In genomic region chr14:61213930-61214329, GRCh38 we compare ENCODE assay signal across 32 cellular contexts.
A peak's percentile ranks its signal among the peaks of the same experiment; 100 is the strongest.
DNase-seq lines count a peak whose midpoint lies in the region; ATAC-seq, FAIRE-seq and TF ChIP-seq lines count a peak whose summit lies in the region.
"Had no signal": no experiment of that assay in that cellular context is flagged by ENCODE, and none has a peak within 500 bp of the region (broad histone marks: within the 10 kb centered on the region; RNA-seq: fewer than 3 reads in every experiment).

No MANE protein-coding gene starts in this region.

- H3K9me3 Mint-ChIP-seq in activated T-cell treated with anti-CD3 and anti-CD28 coated beads, Interleukin-2, amount 50 U/mL, for 72 hours = no peaks in the 10 kb centered on the region
- H3K9me3 Mint-ChIP-seq: activated CD4-positive, alpha-beta T cell treated with anti-CD3 and anti-CD28 coated beads, Interleukin-2, amount 10 ng/mL, durations not matched to agents 24 days and 14 days; activated T-cell treated with anti-CD3 and anti-CD28 coated beads, Interleukin-2, amount 50 U/mL, for 4 hours; brain; dendritic cell treated with granulocyte-macrophage colony-stimulating factor and Interleukin-4, amounts not matched to agents 40 ng/mL and 50 ng/mL, for 4 days; endodermal cell; stimulated activated naive B cell treated with anti-CD40 and anti-IgM and Interleukin-4, amounts not matched to agents 10 μg/mL and 1 μg/mL and 100 μg/mL, for 72 hours had no signal

- DNase-seq in activated T-cell treated with anti-CD3 and anti-CD28 coated beads, Interleukin-2, amount 50 U/mL, for 72 hours = peak; percentile 4 to 12
- DNase-seq in activated T-cell treated with anti-CD3 and anti-CD28 coated beads for 4 hours = no peak
- peak; percentile 31 for DNase-seq in PC-3
- DNase-seq in hepatocyte (ENCODE audit: low spot score) = no peak
- DNase-seq in urothelium cell line (ENCODE audit: low spot score) = no peak
- DNase-seq in hippocampal formation (lab: John Stamatoyannopoulos, UW) = no peak
- DNase-seq: activated CD4-positive, alpha-beta T cell treated with anti-CD3 and anti-CD28 coated beads, Interleukin-2, amount 10 ng/mL, durations not matched to agents 24 days and 14 days; activated naive CD4-positive, alpha-beta T cell; activated T-cell treated with anti-CD3 and anti-CD28 coated beads, Interleukin-2, amount 50 U/mL, for 4 hours; adrenal gland; AML-193; CD4-positive, CD25-positive, alpha-beta regulatory T cell; endodermal cell; foreskin keratinocyte; heart left ventricle; KG1; kidney; left ventricle myocardium superior; NCI-H1436; Right ventricle myocardium superior; stimulated activated naive B cell treated with anti-CD40 and anti-IgM and Interleukin-4, amounts not matched to agents 10 μg/mL and 1 μg/mL and 100 μg/mL, for 72 hours; upper lobe of right lung had no signal

- no peaks in the 10 kb centered on the region for H3F3A ChIP-seq in PC-3 (ENCODE audit: low read length, unreplicated experiment)

- H3K4me1 ChIP-seq in PC-3 (ENCODE audit: insufficient read depth, low read length) (peaks cover 23% of the 10 kb centered on the region), hepatocyte (ENCODE audit: insufficient read depth) (peaks cover 17% of the 10 kb centered on the region)
- H3K4me1 ChIP-seq: A549, adrenal gland, foreskin keratinocyte, upper lobe of right lung had no signal

- peaks cover 16% of the 10 kb centered on the region for H3K4me1 Mint-ChIP-seq in activated T-cell treated with anti-CD3 and anti-CD28 coated beads, Interleukin-2, amount 50 U/mL, for 72 hours (ENCODE audit: low read depth)
- H3K4me1 Mint-ChIP-seq: activated CD4-positive, alpha-beta T cell treated with anti-CD3 and anti-CD28 coated beads, Interleukin-2, amount 10 ng/mL, durations not matched to agents 24 days and 14 days; CD4-positive, CD25-positive, alpha-beta regulatory T cell; stimulated activated naive B cell treated with anti-CD40 and anti-IgM and Interleukin-4, amounts not matched to agents 10 μg/mL and 1 μg/mL and 100 μg/mL, for 72 hours had no signal

- H3K79me2 ChIP-seq in PC-3 (ENCODE audit: low read length) = no peaks in the 10 kb centered on the region
- no peaks in the 10 kb centered on the region for H3K79me2 ChIP-seq in hepatocyte

- H4K20me1 ChIP-seq in PC-3 (ENCODE audit: low read length) (no peaks in the 10 kb centered on the region), hepatocyte (ENCODE audit: insufficient read depth, poor library complexity, severe bottlenecking) (no peaks in the 10 kb centered on the region)

- H3K9me2 ChIP-seq in PC-3 (replicated peaks; ENCODE audit: low read length) (no peaks in the 10 kb centered on the region), hepatocyte (replicated peaks; ENCODE audit: insufficient read depth) (no peaks in the 10 kb centered on the region)

- H3K36me3 ChIP-seq in PC-3 (ENCODE audit: low read depth, low read length) (no peaks in the 10 kb centered on the region), hepatocyte (replicated peaks; ENCODE audit: insufficient read depth, low read depth) (no peaks in the 10 kb centered on the region)
- H3K36me3 ChIP-seq: adrenal gland, heart left ventricle, upper lobe of right lung had no signal

- intact Hi-C loops in PC-3 (cut with micrococcal nuclease) = no loop called here

- peak; percentile 47 to 73 for ATAC-seq in activated T-cell treated with anti-CD3 and anti-CD28 coated beads, Interleukin-2, amount 50 U/mL, for 72 hours (replicated peaks in 1 of 2)
- no peak for ATAC-seq in PC-3
- ATAC-seq in GM19455 (IDR thresholded peaks at IDR 0.05; ENCODE audit: unreplicated experiment) = no peak
- ATAC-seq in HG02970 (IDR thresholded peaks at IDR 0.05; ENCODE audit: low FRiP score, unreplicated experiment) = no peak
- ATAC-seq: A549; activated T-cell treated with anti-CD3 and anti-CD28 coated beads, Interleukin-2, amount 50 U/mL, for 4 hours; esophagus mucosa; foreskin keratinocyte; heart left ventricle; left ventricle myocardium superior; Panc1; sciatic nerve; upper lobe of right lung had no signal

- H3K4me3 ChIP-seq in PC-3 (ENCODE audit: low read length) (no peak overlapping the region), hepatocyte (no peak overlapping the region)
- H3K4me3 ChIP-seq: A549, adrenal gland, heart left ventricle, upper lobe of right lung had no signal

- POLR2A ChIA-PET in PC-3 (lab: Charles Lee; ENCODE audit: unreplicated experiment) = interaction anchor here (0.5 to 0.6 kb wide), 3 partner anchors 186 to 1054 kb away, joined by 3 to 10 read pairs (median 4); no protein-coding TSS in a partner anchor

- no TSS peak for BruUV-seq in PC-3 (replicated peaks; lab: Mats Ljungman, UMichigan)

- H3K27ac ChIP-seq in PC-3 (ENCODE audit: low read length) (no peak overlapping the region), hepatocyte (peak overlapping the region; percentile 22)
- H3K27ac ChIP-seq: A549, adrenal gland, foreskin keratinocyte, heart left ventricle, upper lobe of right lung had no signal

- no peak overlapping the region for H3K4me3 Mint-ChIP-seq in activated T-cell treated with anti-CD3 and anti-CD28 coated beads, Interleukin-2, amount 50 U/mL, for 72 hours
- H3K4me3 Mint-ChIP-seq: activated CD4-positive, alpha-beta T cell treated with anti-CD3 and anti-CD28 coated beads, Interleukin-2, amount 10 ng/mL, durations not matched to agents 24 days and 14 days; activated T-cell treated with anti-CD3 and anti-CD28 coated beads, Interleukin-2, amount 50 U/mL, for 4 hours; brain; CD4-positive, CD25-positive, alpha-beta regulatory T cell; dendritic cell treated with granulocyte-macrophage colony-stimulating factor and Interleukin-4, amounts not matched to agents 40 ng/mL and 50 ng/mL, for 4 days; endodermal cell; stimulated activated naive B cell treated with anti-CD40 and anti-IgM and Interleukin-4, amounts not matched to agents 10 μg/mL and 1 μg/mL and 100 μg/mL, for 72 hours had no signal

- H3K4me2 ChIP-seq in PC-3 (ENCODE audit: low read length) = no peak overlapping the region
- no peak overlapping the region for H3K4me2 ChIP-seq in hepatocyte
- H3K4me2 ChIP-seq: A549 had no signal

- H3K27ac Mint-ChIP-seq in activated T-cell treated with anti-CD3 and anti-CD28 coated beads, Interleukin-2, amount 50 U/mL, for 72 hours = no peak overlapping the region
- H3K27ac Mint-ChIP-seq: activated CD4-positive, alpha-beta T cell treated with anti-CD3 and anti-CD28 coated beads, Interleukin-2, amount 10 ng/mL, durations not matched to agents 24 days and 14 days; CD4-positive, CD25-positive, alpha-beta regulatory T cell; dendritic cell treated with granulocyte-macrophage colony-stimulating factor and Interleukin-4, amounts not matched to agents 40 ng/mL and 50 ng/mL, for 4 days; endodermal cell; progenitor cell of endocrine pancreas; stimulated activated naive B cell treated with anti-CD40 and anti-IgM and Interleukin-4, amounts not matched to agents 10 μg/mL and 1 μg/mL and 100 μg/mL, for 72 hours had no signal

- TF ChIP-seq CTCF in PC-3 (conservative IDR thresholded peaks at IDR 0.05; ENCODE audit: low read depth, low read length) (no peak), hepatocyte (IDR thresholded peaks at IDR 0.05; ENCODE audit: poor library complexity) (no peak)

- no peaks in the 10 kb centered on the region for H3K36me3 Mint-ChIP-seq in activated T-cell treated with anti-CD3 and anti-CD28 coated beads, Interleukin-2, amount 50 U/mL, for 72 hours (ENCODE audit: insufficient read depth in 2 of 2)
- H3K36me3 Mint-ChIP-seq: brain; CD4-positive, CD25-positive, alpha-beta regulatory T cell; stimulated activated naive B cell treated with anti-CD40 and anti-IgM and Interleukin-4, amounts not matched to agents 10 μg/mL and 1 μg/mL and 100 μg/mL, for 72 hours had no signal

- no peak overlapping the region for H2AFZ ChIP-seq in PC-3 (ENCODE audit: low read length)
- H2AFZ ChIP-seq in hepatocyte = no peak overlapping the region

- peaks cover 38% of the 10 kb centered on the region for H3K27me3 Mint-ChIP-seq in activated T-cell treated with anti-CD3 and anti-CD28 coated beads, Interleukin-2, amount 50 U/mL, for 72 hours (ENCODE audit: low read depth)

- no peaks in the 10 kb centered on the region for H3K27me3 ChIP-seq in PC-3 (ENCODE audit: low read length)
- peaks cover 7% of the 10 kb centered on the region for H3K27me3 ChIP-seq in hepatocyte
- H3K27me3 ChIP-seq: upper lobe of right lung had no signal

- H3K9me3 ChIP-seq in PC-3 (ENCODE audit: low read length) (no peaks in the 10 kb centered on the region), hepatocyte (ENCODE audit: low read depth) (no peaks in the 10 kb centered on the region)
- H3K9me3 ChIP-seq: A549, adrenal gland, heart left ventricle, upper lobe of right lung had no signal

- peak; percentile 86 for FAIRE-seq in urothelium cell line (lab: Jason Lieb, UNC)
- FAIRE-seq: A549, D721Med, kidney had no signal

- 89% methylated on average over 4 of the region's 4 CpGs for WGBS in hepatocyte (ENCODE audit: low lambda C conversion rate, missing lambda C conversion rate)

- CTCF ChIA-PET in PC-3 (lab: Charles Lee) = interaction anchor here (0.5 kb wide), 1 partner anchor 142 kb away, joined by 6 read pairs; no protein-coding TSS in a partner anchor

- no peak overlapping the region for H3K9ac ChIP-seq in PC-3 (ENCODE audit: low read length)

Comparison
In these comparisons a context has a peak if more than half of its experiments do, and no peak if none do; other contexts are left out.
1. DNase-seq: peak in activated T-cell treated with anti-CD3 and anti-CD28 coated beads, Interleukin-2, amount 50 U/mL, for 72 hours (2 of 2) and PC-3 (single experiment); none in activated T-cell treated with anti-CD3 and anti-CD28 coated beads for 4 hours (single experiment), hepatocyte (single experiment), urothelium cell line (single experiment) and hippocampal formation (0 of 2).
2. ATAC-seq: peak in activated T-cell treated with anti-CD3 and anti-CD28 coated beads, Interleukin-2, amount 50 U/mL, for 72 hours (2 of 2); none in PC-3 (single experiment), GM19455 (single experiment) and HG02970 (single experiment).